In the genomic region with DNA sequence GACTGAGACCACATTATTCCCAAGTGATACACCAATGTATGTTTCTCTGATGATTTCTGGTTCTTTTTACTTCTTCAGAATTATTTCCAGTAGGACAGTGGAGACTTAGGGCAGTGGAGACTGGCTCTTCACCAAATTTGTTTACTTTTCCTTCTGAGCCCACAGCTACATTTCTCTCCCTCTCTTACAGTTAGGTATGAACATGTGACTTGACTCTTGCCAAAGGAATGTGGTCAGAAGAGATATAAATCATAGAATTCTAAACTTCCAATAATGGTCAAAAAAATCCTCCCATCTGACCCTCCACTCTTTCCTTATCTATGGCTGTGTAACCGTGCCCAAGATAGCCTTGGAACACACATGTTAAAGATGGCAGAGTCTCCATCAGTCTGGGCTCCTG, we compare ENCODE assay signal across 35 cellular contexts.
DNase-seq lines count a peak whose midpoint lies in the region; ATAC-seq and TF ChIP-seq lines count a peak whose summit lies in the region.
"Had no signal": no experiment of that assay in that cellular context is flagged by ENCODE, and none has a peak within 500 bp of the region (broad histone marks: within the 10 kb centered on the region; RNA-seq: fewer than 3 reads in every experiment).

No MANE protein-coding gene starts in this region.

- DNase-seq in A172 (ENCODE audit: low spot score), result peak; percentile 66
- DNase-seq in LHCN-M2 (ENCODE audit: low read depth), result peak; percentile 67
- DNase-seq in brain microvascular endothelial cell, result peak; percentile 15
- peak; percentile 83 for DNase-seq in iris pigment epithelial cell (ENCODE audit: low read depth)
- no peak for DNase-seq in pons (ENCODE audit: low spot score)
- no peak for DNase-seq in GM23248
- no peak for DNase-seq in HUDEP-2 (lab: John Stamatoyannopoulos, UW; ENCODE audit: unreplicated experiment in 76 of 76)
- DNase-seq: activated CD4-positive, alpha-beta T cell treated with anti-CD3 and anti-CD28 coated beads for 4 hours; activated effector memory CD4-positive, alpha-beta T cell treated with anti-CD3 and anti-CD28 coated beads, Interleukin-2, amount 50 U/mL, for 16 hours; activated naive CD8-positive, alpha-beta T cell treated with anti-CD3 and anti-CD28 coated beads, Interleukin-2, amount 10 ng/mL, durations not matched to agents 7 days and 5 days; activated T-cell treated with anti-CD3 and anti-CD28 coated beads, Interleukin-2, amount 50 U/mL, for 1 hour; AML-193; CD4-positive, alpha-beta T cell; colonic mucosa; effector CD8-positive, alpha-beta T cell; gastrocnemius medialis; H7; hippocampal formation; Karpas-422; left lung; naive thymus-derived CD8-positive, alpha-beta T cell; NCI-H187; NCI-H524 treated with DMSO at 0.1 percent for 48 hours; NK-92 treated with Interleukin-12 subunit alpha and Interleukin-12 subunit beta, amount 100 ng/mL, for 24 hours; occipital lobe; Peyer's patch; SHP77 treated with DMSO at 0.1 percent for 48 hours; stimulated activated naive CD8-positive, alpha-beta T cell treated with anti-CD3 and anti-CD28 coated beads, Interleukin-15, amount 100 ng/mL, for 72 hours; T-helper 9 cell; uterus had no signal

- peaks cover 6% of the 10 kb centered on the region; the same call in 1 of the 2 replicates for H3K4me1 ChIP-seq in GM23248 (ENCODE audit: insufficient read depth)
- H3K4me1 ChIP-seq: colonic mucosa, left lung, Peyer's patch, uterus had no signal

- no peaks in the 10 kb centered on the region for H3F3A ChIP-seq in GM23248 (ENCODE audit: insufficient read depth)

- H2AFZ ChIP-seq in GM23248, result no peak overlapping the region

- no peak overlapping the region for H3K9ac ChIP-seq in GM23248

- no peaks in the 10 kb centered on the region for H4K20me1 ChIP-seq in GM23248 (ENCODE audit: insufficient read depth)

- H3K27ac ChIP-seq in brain microvascular endothelial cell, result no peak overlapping the region
- H3K27ac ChIP-seq in GM23248, result no peak overlapping the region
- H3K27ac ChIP-seq: colonic mucosa, epithelial cell of prostate, gastrocnemius medialis, left lung, Peyer's patch, skin epidermis, uterus, VCaP had no signal

- H3K79me2 ChIP-seq in GM23248 (ENCODE audit: insufficient read depth), result no peaks in the 10 kb centered on the region

- H3K27me3 ChIP-seq in brain microvascular endothelial cell (replicated peaks) (no peaks in the 10 kb centered on the region), GM23248 (replicated peaks; ENCODE audit: insufficient read depth) (no peaks in the 10 kb centered on the region)
- H3K27me3 ChIP-seq: colonic mucosa, gastrocnemius medialis, left lung, Peyer's patch, uterus had no signal

- no peak for ATAC-seq in HG02678 (IDR thresholded peaks at IDR 0.05; ENCODE audit: unreplicated experiment)
- ATAC-seq: gastrocnemius medialis; GM12878; left lung; naive thymus-derived CD8-positive, alpha-beta T cell; stimulated activated naive CD8-positive, alpha-beta T cell treated with anti-CD3 and anti-CD28 coated beads, Interleukin-15, amount 100 ng/mL, for 72 hours had no signal

- no peak overlapping the region for H3K4me3 ChIP-seq in brain microvascular endothelial cell (ENCODE audit: low read depth, low read length)
- H3K4me3 ChIP-seq in GM23248, result no peak overlapping the region
- H3K4me3 ChIP-seq: colonic mucosa, gastrocnemius medialis, GM12878, left lung, Peyer's patch, skin epidermis, uterus had no signal

- in situ Hi-C loops in brain microvascular endothelial cell (cut with HindIII; ENCODE audit: low pct_ligation_motif_present, low sequenced_read_pairs), result no loop called here
- in situ Hi-C loops in GM23248 (cut with MboI), result no loop called here

- H3K9me2 ChIP-seq in GM23248 (ENCODE audit: insufficient read depth), result no peaks in the 10 kb centered on the region

- TF ChIP-seq CTCF in brain microvascular endothelial cell (IDR thresholded peaks at IDR 0.05; ENCODE audit: low read depth, low read length, missing control alignments), result no peak

- WGBS in GM23248 (ENCODE audit: low coverage in 1 of 2, low lambda C conversion rate in 2 of 2, missing lambda C conversion rate in 2 of 2), 2 experiments, result 80 to 97% methylated on average over 1 of the region's 1 CpG

- no peaks in the 10 kb centered on the region for H3K9me3 ChIP-seq in GM23248 (ENCODE audit: low read depth)
- H3K9me3 ChIP-seq: colonic mucosa, gastrocnemius medialis, left lung, Peyer's patch, uterus had no signal

- H3K4me2 ChIP-seq in GM23248 (ENCODE audit: unreplicated experiment), result no peak overlapping the region

- no peaks in the 10 kb centered on the region for H3K36me3 ChIP-seq in brain microvascular endothelial cell (replicated peaks)
- H3K36me3 ChIP-seq in GM23248 (ENCODE audit: low read depth), result no peaks in the 10 kb centered on the region
- H3K36me3 ChIP-seq: colonic mucosa, gastrocnemius medialis, left lung, Peyer's patch, uterus had no signal

Comparison
In these comparisons a context has a peak if more than half of its experiments do, and no peak if none do; other contexts are left out.
1. DNase-seq: peak in A172 (single experiment), LHCN-M2 (single experiment), brain microvascular endothelial cell (single experiment) and iris pigment epithelial cell (single experiment); none in pons (single experiment), GM23248 (single experiment) and HUDEP-2 (0 of 76).